In the genomic region with DNA sequence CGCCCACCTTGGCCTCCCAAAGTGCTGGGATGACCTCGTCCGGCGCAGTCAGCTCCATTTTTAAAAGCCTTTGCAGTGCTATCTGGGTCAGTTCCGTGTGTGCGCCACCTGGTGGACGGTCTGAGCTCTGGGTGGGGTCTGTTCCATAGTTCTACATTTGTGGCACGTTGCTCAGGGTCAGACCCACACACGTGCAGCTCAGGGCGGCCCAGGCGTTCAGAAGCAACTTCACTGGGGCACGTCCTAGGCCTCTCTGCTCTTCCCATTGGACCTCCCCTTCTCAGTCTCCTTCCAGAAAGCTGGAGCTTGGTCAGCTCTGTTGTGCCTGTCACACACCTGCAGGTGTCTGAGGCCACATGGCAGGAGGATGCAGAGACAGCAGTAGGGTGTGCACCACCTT, we compare ENCODE assay signal across 8 cellular contexts.
A peak's percentile ranks its signal among the peaks of the same experiment; 100 is the strongest.
DNase-seq lines count a peak whose midpoint lies in the region; ATAC-seq lines count a peak whose summit lies in the region.

No MANE protein-coding gene starts in this region.

- H3K9ac ChIP-seq in GM23248, result no peak overlapping the region

- DNase-seq in CD4-positive, CD25-positive, alpha-beta regulatory T cell, result no peak
- DNase-seq in GM23248, result peak; percentile 27
- peak; percentile 35 to 59 for DNase-seq in SJCRH30
- DNase-seq in left lobe of liver (ENCODE audit: low spot score), result peak; percentile 42
- no peak for DNase-seq in 8988T
- no peak for DNase-seq in HCEC 1CT
- no peak for DNase-seq in occipital lobe (lab: John Stamatoyannopoulos, UW)

- H3K27me3 Mint-ChIP-seq in CD4-positive, CD25-positive, alpha-beta regulatory T cell, result peaks cover 8% of the 10 kb centered on the region

- no peak overlapping the region for H3K27ac ChIP-seq in CD4-positive, CD25-positive, alpha-beta regulatory T cell (ENCODE audit: insufficient read depth, low read length, poor library complexity, severe bottlenecking)
- H3K27ac ChIP-seq in GM23248, result no peak overlapping the region
- H3K27ac ChIP-seq in SJCRH30, result no peak overlapping the region

- H3F3A ChIP-seq in GM23248 (ENCODE audit: insufficient read depth), result no peaks in the 10 kb centered on the region

- peaks cover 10 to 14% of the 10 kb centered on the region in 2 experiments for H3K9me3 ChIP-seq in CD4-positive, CD25-positive, alpha-beta regulatory T cell (ENCODE audit: control insufficient read depth in 2 of 2, low read length in 2 of 2)
- H3K9me3 ChIP-seq in GM23248 (ENCODE audit: low read depth), result no peaks in the 10 kb centered on the region
- H3K9me3 ChIP-seq in SJCRH30 (replicated peaks), result peaks cover 11% of the 10 kb centered on the region

- H3K4me2 ChIP-seq in GM23248 (ENCODE audit: unreplicated experiment), result no peak overlapping the region

- H2AFZ ChIP-seq in GM23248, result no peak overlapping the region

- H3K79me2 ChIP-seq in GM23248 (ENCODE audit: insufficient read depth), result no peaks in the 10 kb centered on the region

- no peak for ATAC-seq in CD4-positive, CD25-positive, alpha-beta regulatory T cell (ENCODE audit: low read depth in 2 of 2)
- ATAC-seq in left lobe of liver, result peak; percentile 23
- no peak for ATAC-seq in HG03469 (IDR thresholded peaks at IDR 0.05; ENCODE audit: unreplicated experiment)

- H3K36me3 ChIP-seq in CD4-positive, CD25-positive, alpha-beta regulatory T cell (ENCODE audit: control insufficient read depth, insufficient read depth, low read length), result no peaks in the 10 kb centered on the region
- H3K36me3 ChIP-seq in GM23248 (ENCODE audit: low read depth) (no peaks in the 10 kb centered on the region), SJCRH30 (no peaks in the 10 kb centered on the region)

- peaks cover 0 to 19% (median 5%) of the 10 kb centered on the region in 7 donors for H3K9me3 Mint-ChIP-seq in CD4-positive, CD25-positive, alpha-beta regulatory T cell

- H3K4me3 Mint-ChIP-seq in CD4-positive, CD25-positive, alpha-beta regulatory T cell, result no peak overlapping the region

- no peaks in the 10 kb centered on the region for H3K9me2 ChIP-seq in GM23248 (ENCODE audit: insufficient read depth)

- H4K20me1 ChIP-seq in GM23248 (ENCODE audit: insufficient read depth), result no peaks in the 10 kb centered on the region

- peaks cover 16 to 69% (median 30%) of the 10 kb centered on the region in 4 donors for H3K4me1 Mint-ChIP-seq in CD4-positive, CD25-positive, alpha-beta regulatory T cell

- H3K27ac Mint-ChIP-seq in CD4-positive, CD25-positive, alpha-beta regulatory T cell, result peak overlapping the region in 2 of 3 donors; percentile 11 to 81

- no peaks in the 10 kb centered on the region for H3K27me3 ChIP-seq in CD4-positive, CD25-positive, alpha-beta regulatory T cell (ENCODE audit: control insufficient read depth, insufficient read depth, low read length)
- no peaks in the 10 kb centered on the region for H3K27me3 ChIP-seq in GM23248 (replicated peaks; ENCODE audit: insufficient read depth)
- H3K27me3 ChIP-seq in SJCRH30, result no peaks in the 10 kb centered on the region

- WGBS in GM23248 (ENCODE audit: low coverage in 1 of 2, low lambda C conversion rate in 2 of 2, missing lambda C conversion rate in 2 of 2), 2 experiments, result 26 to 33% methylated on average over 12 of the region's 12 CpGs

- H3K4me1 ChIP-seq in CD4-positive, CD25-positive, alpha-beta regulatory T cell (ENCODE audit: control insufficient read depth, insufficient read depth, low read length, poor library complexity, severe bottlenecking), result peaks cover 22% of the 10 kb centered on the region
- H3K4me1 ChIP-seq in GM23248 (ENCODE audit: insufficient read depth) (no peaks in the 10 kb centered on the region), SJCRH30 (no peaks in the 10 kb centered on the region)

- no peak overlapping the region for H3K4me3 ChIP-seq in CD4-positive, CD25-positive, alpha-beta regulatory T cell (ENCODE audit: low read depth, low read length)
- no peak overlapping the region for H3K4me3 ChIP-seq in GM23248
- no peak overlapping the region for H3K4me3 ChIP-seq in SJCRH30

- in situ Hi-C loops in GM23248 (cut with MboI), result no loop called here

- H3K36me3 Mint-ChIP-seq in CD4-positive, CD25-positive, alpha-beta regulatory T cell, result peaks cover 5% of the 10 kb centered on the region

Comparison
In these comparisons a context has a peak if more than half of its experiments do, and no peak if none do; other contexts are left out.
1. DNase-seq: peak in GM23248 (single experiment), SJCRH30 (2 of 2) and left lobe of liver (single experiment); none in CD4-positive, CD25-positive, alpha-beta regulatory T cell (0 of 3), 8988T (single experiment), HCEC 1CT (single experiment) and occipital lobe (single experiment).